In the genomic region with DNA sequence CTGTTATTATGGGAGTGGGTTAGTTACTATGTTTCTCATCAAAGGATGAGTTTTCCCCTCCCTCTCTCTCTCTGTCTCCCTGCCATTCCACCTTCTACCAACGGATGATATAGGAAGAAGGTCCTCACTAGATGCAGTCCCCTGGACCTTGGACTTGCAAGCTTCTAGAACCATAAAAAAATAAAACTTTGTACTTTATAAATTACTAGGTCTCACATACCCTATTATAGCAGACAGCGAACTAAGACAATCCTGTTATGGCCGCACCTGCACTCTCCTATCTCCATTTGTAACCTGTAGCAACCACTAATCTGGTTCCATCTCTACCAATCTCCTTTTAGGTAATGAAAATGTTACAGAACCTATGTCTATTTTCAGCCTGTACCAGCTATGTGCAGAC, we compare ENCODE assay signal across 25 cellular contexts.
DNase-seq lines count a peak whose midpoint lies in the region; ATAC-seq, FAIRE-seq and TF ChIP-seq lines count a peak whose summit lies in the region.
"Had no signal": no experiment of that assay in that cellular context is flagged by ENCODE, and none has a peak within 500 bp of the region (broad histone marks: within the 10 kb centered on the region; RNA-seq: fewer than 3 reads in every experiment).

No MANE protein-coding gene starts in this region.

- FAIRE-seq in small intestine (lab: Jason Lieb, UNC) = no peak
- FAIRE-seq: A204.1, GM12878, GM12892, GM18507 had no signal

- H3K9me3 Mint-ChIP-seq in activated naive CD4-positive, alpha-beta T cell treated with anti-CD3 and anti-CD28 coated beads, Interleukin-2, amount 10 ng/mL, durations not matched to agents 7 days and 5 days = no peaks in the 10 kb centered on the region

- H3K4me1 Mint-ChIP-seq in activated naive CD4-positive, alpha-beta T cell treated with anti-CD3 and anti-CD28 coated beads, Interleukin-2, amount 10 ng/mL, durations not matched to agents 7 days and 5 days = no peaks in the 10 kb centered on the region
- H3K4me1 Mint-ChIP-seq: CD14-positive monocyte; CD4-positive, alpha-beta memory T cell; CD4-positive, CD25-positive, alpha-beta regulatory T cell; CD8-positive, alpha-beta memory T cell had no signal

- TF ChIP-seq CTCF in WERI-Rb-1 (IDR thresholded peaks at IDR 0.05; ENCODE audit: low read depth, low read length) = no peak

- no peaks in the 10 kb centered on the region for H3K27me3 ChIP-seq in WERI-Rb-1 (ENCODE audit: insufficient read depth, low read depth, severe bottlenecking)
- no peaks in the 10 kb centered on the region for H3K27me3 ChIP-seq in small intestine (ENCODE audit: control insufficient read depth in 2 of 2, insufficient read depth in 2 of 2, low read length in 2 of 2)
- H3K27me3 ChIP-seq: BE2C, BLaER1 had no signal

- no peaks in the 10 kb centered on the region for H3K4me1 ChIP-seq in small intestine (ENCODE audit: control insufficient read depth in 2 of 2, insufficient read depth in 1 of 2, low read depth in 1 of 2, low read length in 1 of 2)
- H3K4me1 ChIP-seq: BE2C, BLaER1 had no signal

- H3K9me3 ChIP-seq in WERI-Rb-1 (ENCODE audit: severe bottlenecking) (no peaks in the 10 kb centered on the region), small intestine (ENCODE audit: control insufficient read depth, low read depth) (no peaks in the 10 kb centered on the region)
- H3K9me3 ChIP-seq: BE2C, BLaER1 had no signal

- WGBS in small intestine, 3 donors = 26 to 61% (median 39%) methylated on average over 3 of the region's 3 CpGs

- ATAC-seq in left colon = peak; percentile 95
- ATAC-seq in HG02970 (IDR thresholded peaks at IDR 0.05; ENCODE audit: low FRiP score, unreplicated experiment) = no peak
- ATAC-seq in HG02763 (IDR thresholded peaks at IDR 0.05; ENCODE audit: unreplicated experiment) = no peak
- ATAC-seq: GM12878 had no signal

- H3K36me3 Mint-ChIP-seq in activated naive CD4-positive, alpha-beta T cell treated with anti-CD3 and anti-CD28 coated beads, Interleukin-2, amount 10 ng/mL, durations not matched to agents 7 days and 5 days = no peaks in the 10 kb centered on the region
- H3K36me3 Mint-ChIP-seq: CD14-positive monocyte; CD4-positive, alpha-beta memory T cell; CD4-positive, CD25-positive, alpha-beta regulatory T cell; CD8-positive, alpha-beta memory T cell had no signal

- intact Hi-C loops in left colon (cut with DNase I, micrococcal nuclease) = no loop called here

- peak; percentile 93 for DNase-seq in NCI-H82 (lab: John Stamatoyannopoulos, UW)
- DNase-seq in WERI-Rb-1 = peak; percentile 43
- peak in 1 of 2 donors; percentile 9 for DNase-seq in left colon
- peak; percentile 62 for DNase-seq in small intestine
- DNase-seq in activated naive CD4-positive, alpha-beta T cell treated with anti-CD3 and anti-CD28 coated beads, Interleukin-2, amount 10 ng/mL, durations not matched to agents 7 days and 5 days = no peak
- DNase-seq in cortex of kidney (lab: John Stamatoyannopoulos, UW) = no peak
- DNase-seq: 8988T; ACHN; BE2C; C1 segment of cervical spinal cord; CD4-positive, alpha-beta memory T cell; CD4-positive, CD25-positive, alpha-beta regulatory T cell; CD8-positive, alpha-beta memory T cell; COR-L47; DND-41; EL; GDM1 had no signal

- H3K4me3 ChIP-seq in WERI-Rb-1 (ENCODE audit: low read depth, low read length) = no peak overlapping the region
- no peak overlapping the region for H3K4me3 ChIP-seq in small intestine (ENCODE audit: low read depth in 1 of 2, low read length in 2 of 2)
- H3K4me3 ChIP-seq: BLaER1, GM12878 had no signal

- H3K27ac Mint-ChIP-seq in activated naive CD4-positive, alpha-beta T cell treated with anti-CD3 and anti-CD28 coated beads, Interleukin-2, amount 10 ng/mL, durations not matched to agents 7 days and 5 days = no peak overlapping the region
- H3K27ac Mint-ChIP-seq: CD14-positive monocyte; CD4-positive, alpha-beta memory T cell; CD4-positive, CD25-positive, alpha-beta regulatory T cell; CD8-positive, alpha-beta memory T cell had no signal

- no peaks in the 10 kb centered on the region for H3K36me3 ChIP-seq in WERI-Rb-1
- H3K36me3 ChIP-seq in small intestine (ENCODE audit: control insufficient read depth in 2 of 2, insufficient read depth in 2 of 2, low read length in 2 of 2) = no peaks in the 10 kb centered on the region
- H3K36me3 ChIP-seq: BE2C, BLaER1 had no signal

- H3K4me3 Mint-ChIP-seq in activated naive CD4-positive, alpha-beta T cell treated with anti-CD3 and anti-CD28 coated beads, Interleukin-2, amount 10 ng/mL, durations not matched to agents 7 days and 5 days = no peak overlapping the region
- H3K4me3 Mint-ChIP-seq: CD14-positive monocyte; CD4-positive, alpha-beta memory T cell; CD4-positive, CD25-positive, alpha-beta regulatory T cell; CD8-positive, alpha-beta memory T cell had no signal

- CTCF ChIA-PET in activated naive CD4-positive, alpha-beta T cell treated with anti-CD3 and anti-CD28 coated beads, Interleukin-2, amount 10 ng/mL, durations not matched to agents 7 days and 5 days (lab: Charles Lee) = no interaction called here

- peak overlapping the region; percentile 74 for H3K27ac ChIP-seq in WERI-Rb-1
- H3K27ac ChIP-seq in small intestine (ENCODE audit: low read depth in 1 of 2, low read length in 1 of 2) = no peak overlapping the region
- H3K27ac ChIP-seq: BLaER1 had no signal

- H3K27me3 Mint-ChIP-seq in activated naive CD4-positive, alpha-beta T cell treated with anti-CD3 and anti-CD28 coated beads, Interleukin-2, amount 10 ng/mL, durations not matched to agents 7 days and 5 days = no peaks in the 10 kb centered on the region
- H3K27me3 Mint-ChIP-seq: CD4-positive, alpha-beta memory T cell; CD4-positive, CD25-positive, alpha-beta regulatory T cell; CD8-positive, alpha-beta memory T cell had no signal

Comparison
In these comparisons a context has a peak if more than half of its experiments do, and no peak if none do; other contexts are left out.
1. DNase-seq: peak in NCI-H82 (single experiment), WERI-Rb-1 (single experiment) and small intestine (single experiment); none in activated naive CD4-positive, alpha-beta T cell treated with anti-CD3 and anti-CD28 coated beads, Interleukin-2, amount 10 ng/mL, durations not matched to agents 7 days and 5 days (single experiment) and cortex of kidney (single experiment).